ENCODE assay signal across 31 cellular contexts in genomic region chr6:41222045-41222444, GRCh38. TPM values are rescaled to one million over a fixed set of nuclear protein-coding genes. Genes with fewer than 3 reads are reported as not detected.
DNase-seq lines count a peak whose midpoint lies in the region; ATAC-seq and TF ChIP-seq lines count a peak whose summit lies in the region.
"Had no signal": no experiment of that assay in that cellular context is flagged by ENCODE, and none has a peak within 500 bp of the region (broad histone marks: within the 10 kb centered on the region; RNA-seq: fewer than 3 reads in every experiment).

No MANE protein-coding gene starts in this region.

- peaks cover 3 to 5% of the 10 kb centered on the region in 2 donors for H3K36me3 Mint-ChIP-seq in CD14-positive monocyte
- no peaks in the 10 kb centered on the region for H3K36me3 Mint-ChIP-seq in central memory CD8-positive, alpha-beta T cell (ENCODE audit: insufficient read depth)
- H3K36me3 Mint-ChIP-seq in activated naive CD4-positive, alpha-beta T cell treated with anti-CD3 and anti-CD28 coated beads, Interleukin-2, amount 10 ng/mL, durations not matched to agents 7 days and 5 days = no peaks in the 10 kb centered on the region

- H3K9me3 ChIP-seq in KOPT-K1 (ENCODE audit: insufficient read depth, low read length, poor library complexity, severe bottlenecking) (peaks cover 12% of the 10 kb centered on the region), thyroid gland (no peaks in the 10 kb centered on the region)
- H3K9me3 ChIP-seq: HAP-1 had no signal

- ATAC-seq in central memory CD8-positive, alpha-beta T cell (replicated peaks; ENCODE audit: extremely low read depth, poor library complexity, severe bottlenecking) = no peak
- ATAC-seq in GM19467 (IDR thresholded peaks at IDR 0.05; ENCODE audit: unreplicated experiment) = no peak
- ATAC-seq: GM23338, Panc1 had no signal

- H3K27ac ChIP-seq in KOPT-K1 (ENCODE audit: low read depth, low read length, poor library complexity, severe bottlenecking) (peak overlapping the region; percentile 45), thyroid gland (no peak overlapping the region)
- H3K27ac ChIP-seq: 22Rv1, C4-2B, RWPE1 had no signal

- DNase-seq in NOMO-1 treated with DMSO at 0.1 percent for 48 hours (lab: John Stamatoyannopoulos, UW; ENCODE audit: unreplicated experiment) = peak; percentile 39
- no peak for DNase-seq in NOMO-1 treated with dmso at 0.1 percent for 144 hours (lab: John Stamatoyannopoulos, UW; ENCODE audit: unreplicated experiment)
- no peak for DNase-seq in CD14-positive monocyte (ENCODE audit: low spot score)
- no peak for DNase-seq in central memory CD8-positive, alpha-beta T cell (ENCODE audit: low spot score in 2 of 2)
- no peak for DNase-seq in thyroid gland
- no peak for DNase-seq in activated naive CD4-positive, alpha-beta T cell treated with anti-CD3 and anti-CD28 coated beads, Interleukin-2, amount 10 ng/mL, durations not matched to agents 7 days and 5 days
- DNase-seq: Calu3; DMS79 treated with DMSO at 0.1 percent for 48 hours; HFFc6; IMR-90; KG1; NCI-H1105; NCI-H146; NCI-H1930; NCI-H2107; NCI-H524; NCI-H774; NK-92 treated with Interleukin-12 subunit alpha and Interleukin-12 subunit beta, amount 100 ng/mL, for 24 hours; SHP77 had no signal

- WGBS in thyroid gland, 2 donors = 63 to 65% methylated on average over 4 of the region's 4 CpGs

- CTCF ChIA-PET in activated naive CD4-positive, alpha-beta T cell treated with anti-CD3 and anti-CD28 coated beads, Interleukin-2, amount 10 ng/mL, durations not matched to agents 7 days and 5 days (lab: Charles Lee) = no interaction called here

- no peak for TF ChIP-seq CTCF in CD14-positive monocyte (IDR thresholded peaks at IDR 0.05)
- no peak for TF ChIP-seq CTCF in thyroid gland (IDR thresholded peaks at IDR 0.05)

- no peaks in the 10 kb centered on the region for H3K36me3 ChIP-seq in KOPT-K1 (ENCODE audit: insufficient read depth, low read length)
- H3K36me3 ChIP-seq in thyroid gland = no peaks in the 10 kb centered on the region
- H3K36me3 ChIP-seq: HAP-1 had no signal

- H3K27me3 Mint-ChIP-seq in CD14-positive monocyte (ENCODE audit: low read depth in 3 of 3) = peaks cover 0 to 7% (median 1%) of the 10 kb centered on the region in 3 donors
- peaks cover 16% of the 10 kb centered on the region for H3K27me3 Mint-ChIP-seq in central memory CD8-positive, alpha-beta T cell
- peaks cover 37% of the 10 kb centered on the region for H3K27me3 Mint-ChIP-seq in activated naive CD4-positive, alpha-beta T cell treated with anti-CD3 and anti-CD28 coated beads, Interleukin-2, amount 10 ng/mL, durations not matched to agents 7 days and 5 days

- peaks cover 0 to 9% (median 7%) of the 10 kb centered on the region in 7 donors for H3K9me3 Mint-ChIP-seq in CD14-positive monocyte
- H3K9me3 Mint-ChIP-seq in central memory CD8-positive, alpha-beta T cell = no peaks in the 10 kb centered on the region
- peaks cover 15% of the 10 kb centered on the region for H3K9me3 Mint-ChIP-seq in activated naive CD4-positive, alpha-beta T cell treated with anti-CD3 and anti-CD28 coated beads, Interleukin-2, amount 10 ng/mL, durations not matched to agents 7 days and 5 days

- H3K27ac Mint-ChIP-seq in CD14-positive monocyte = peak overlapping the region in 6 of 7 donors; percentile 30 to 81 (median 59)
- H3K27ac Mint-ChIP-seq in central memory CD8-positive, alpha-beta T cell (ENCODE audit: low read depth) = peak overlapping the region; percentile 10
- H3K27ac Mint-ChIP-seq in activated naive CD4-positive, alpha-beta T cell treated with anti-CD3 and anti-CD28 coated beads, Interleukin-2, amount 10 ng/mL, durations not matched to agents 7 days and 5 days = no peak overlapping the region
- H3K27ac Mint-ChIP-seq: B cell, GM23338, HFFc6 had no signal

- peak overlapping the region in 1 of 2 donors; percentile 14 for H3K4me3 Mint-ChIP-seq in CD14-positive monocyte
- H3K4me3 Mint-ChIP-seq in central memory CD8-positive, alpha-beta T cell = no peak overlapping the region
- H3K4me3 Mint-ChIP-seq in activated naive CD4-positive, alpha-beta T cell treated with anti-CD3 and anti-CD28 coated beads, Interleukin-2, amount 10 ng/mL, durations not matched to agents 7 days and 5 days = no peak overlapping the region
- H3K4me3 Mint-ChIP-seq: B cell, GM23338, HFFc6 had no signal

- intact Hi-C loops in CD14-positive monocyte (cut with micrococcal nuclease) = no loop called here
- intact Hi-C loops in thyroid gland (cut with DNase I) = no loop called here

- no peak for TF ChIP-seq POLR2A in thyroid gland (IDR thresholded peaks at IDR 0.05)

- H3K4me1 ChIP-seq in thyroid gland = no peaks in the 10 kb centered on the region
- H3K4me1 ChIP-seq: HAP-1 had no signal

- H3K4me1 Mint-ChIP-seq in CD14-positive monocyte = peaks cover 22% of the 10 kb centered on the region
- no peaks in the 10 kb centered on the region for H3K4me1 Mint-ChIP-seq in central memory CD8-positive, alpha-beta T cell
- peaks cover 4% of the 10 kb centered on the region for H3K4me1 Mint-ChIP-seq in activated naive CD4-positive, alpha-beta T cell treated with anti-CD3 and anti-CD28 coated beads, Interleukin-2, amount 10 ng/mL, durations not matched to agents 7 days and 5 days
- H3K4me1 Mint-ChIP-seq: GM23338 had no signal

- no peaks in the 10 kb centered on the region for H3K27me3 ChIP-seq in thyroid gland

- no peak overlapping the region for H3K4me3 ChIP-seq in thyroid gland (replicated peaks in 1 of 3)
- H3K4me3 ChIP-seq: GM23338, HAP-1 had no signal

RNA-seq across cellular contexts. Expression of gene TREML4, which starts 6.1 kb away (rescaled TPM):
- polyA plus RNA-seq in CD14-positive monocyte = not detected
- total RNA-seq in thyroid gland = not detected
- total RNA-seq: B cell, Calu3, GM23338, HFFc6, IMR-90, M059J, OCI-LY7, SK-MEL-5 had no signal
- polyA plus RNA-seq: GM23338, IMR-90 had no signal

RNA-seq across cellular contexts. Expression of gene TREML2, which starts 21.1 kb away (rescaled TPM):
- 1 to 10 TPM in 1 of 2 donors, under 1 TPM in 1; 0.89 to 1.1 TPM for polyA plus RNA-seq in CD14-positive monocyte
- not detected for total RNA-seq in thyroid gland
- total RNA-seq: Calu3, HFFc6, IMR-90, M059J, SK-MEL-5 had no signal
- polyA plus RNA-seq: GM23338, IMR-90 had no signal

RNA-seq across cellular contexts. Expression of gene TREM2, which starts 59.1 kb away (rescaled TPM):
- under 1 TPM; 0.54 to 0.78 TPM for polyA plus RNA-seq in CD14-positive monocyte
- 1 to 10 TPM in 3 of 4 donors, not detected in 1; 1.0 to 4.1 (median 1.7) TPM for total RNA-seq in thyroid gland
- total RNA-seq: B cell, Calu3, GM23338, HFFc6, IMR-90, M059J, OCI-LY7, SK-MEL-5 had no signal
- polyA plus RNA-seq: GM23338, IMR-90 had no signal
